ENCODE assay signal across 8 cellular contexts in the genomic region with DNA sequence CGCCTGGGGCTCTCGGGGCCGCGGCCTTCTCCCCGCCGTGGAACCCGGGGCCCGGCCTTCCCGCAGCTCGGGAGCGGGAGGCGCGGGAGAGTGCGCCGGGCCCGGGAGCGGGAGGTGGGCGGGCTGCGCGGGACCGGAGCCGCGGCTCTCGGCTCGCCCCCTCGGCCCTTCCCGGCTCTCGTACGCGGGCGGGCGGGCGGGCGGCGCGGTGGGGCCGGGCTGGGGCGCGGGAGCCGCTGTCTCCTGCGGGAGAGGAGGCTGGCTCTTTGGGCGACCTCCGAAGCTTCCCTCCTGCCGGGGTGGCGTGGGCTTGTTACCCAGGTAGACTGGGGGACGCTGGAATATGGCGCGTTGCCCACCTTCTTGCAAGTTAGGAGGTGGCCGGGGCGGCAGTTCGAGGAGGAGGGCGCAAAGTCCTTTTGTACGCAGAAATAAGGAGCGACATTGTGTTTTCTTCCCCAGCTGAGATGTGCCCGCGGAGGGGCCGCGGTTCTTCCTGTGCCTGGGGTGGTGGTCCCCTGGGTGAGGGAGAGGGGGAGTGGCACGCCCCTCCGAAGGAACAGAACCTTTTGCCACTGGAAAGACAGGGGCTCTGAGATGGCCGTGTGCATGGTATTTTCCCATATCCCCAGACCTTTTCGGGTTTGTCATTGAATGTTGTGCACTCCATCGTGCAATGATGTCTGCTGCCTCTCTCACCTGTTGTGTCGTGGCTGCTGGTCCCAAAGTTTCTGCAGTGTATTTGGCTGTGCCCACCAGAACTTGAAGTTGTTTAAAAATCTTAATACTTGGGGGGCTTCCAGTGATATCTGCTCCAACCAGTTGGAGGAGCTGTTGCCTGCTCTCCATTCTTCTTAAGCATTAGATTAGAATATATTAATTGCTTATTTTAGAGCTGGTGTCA. TPM values are rescaled to one million over a fixed set of nuclear protein-coding genes. Genes with fewer than 3 reads are reported as not detected.
DNase-seq lines count a peak whose midpoint lies in the region; ATAC-seq and TF ChIP-seq lines count a peak whose summit lies in the region.

No MANE protein-coding gene starts in this region.

- H3K27me3 ChIP-seq in SJSA1 (replicated peaks) = no peaks in the 10 kb centered on the region
- H3K27me3 ChIP-seq in adrenal gland = no peaks in the 10 kb centered on the region
- no peaks in the 10 kb centered on the region for H3K27me3 ChIP-seq in left ventricle myocardium inferior (ENCODE audit: low read depth)

- peak; percentile 23 for ATAC-seq in GM18909 (IDR thresholded peaks at IDR 0.05; ENCODE audit: poor library complexity, unreplicated experiment)
- ATAC-seq in HG03520 (IDR thresholded peaks at IDR 0.05; ENCODE audit: unreplicated experiment) = peak; percentile 14

- no peaks in the 10 kb centered on the region for H3K9me3 ChIP-seq in SJSA1 (replicated peaks)
- no peaks in the 10 kb centered on the region for H3K9me3 ChIP-seq in adrenal gland (replicated peaks in 1 of 3)
- H3K9me3 ChIP-seq in left ventricle myocardium inferior (replicated peaks) = no peaks in the 10 kb centered on the region

- TF ChIP-seq POLR2A in adrenal gland (IDR thresholded peaks at IDR 0.05) = no peak

- DNase-seq in AG10803 (ENCODE audit: low read depth) (peak; percentile 34), SJSA1 (ENCODE audit: low read depth in 1 of 2, low spot score in 2 of 2) (peak; percentile 55 to 56), adrenal gland (peak; percentile 31 to 77 (median 56)), left ventricle myocardium inferior (peak; percentile 44), posterior vena cava (ENCODE audit: low spot score) (peak; percentile 86), AG08396 (ENCODE audit: low spot score) (no peak)

- H3K4me1 ChIP-seq in SJSA1 (replicated peaks) = peaks cover 8% of the 10 kb centered on the region; the same call in 1 of the 2 replicates
- peaks cover 4 to 35% of the 10 kb centered on the region in 2 donors for H3K4me1 ChIP-seq in adrenal gland (replicated peaks in 1 of 2)
- peaks cover 72% of the 10 kb centered on the region for H3K4me1 ChIP-seq in left ventricle myocardium inferior

- H3K36me3 ChIP-seq in SJSA1 (peaks cover 33% of the 10 kb centered on the region), adrenal gland (replicated peaks in 1 of 2) (no peaks in the 10 kb centered on the region), left ventricle myocardium inferior (peaks cover 7% of the 10 kb centered on the region)

- peak; percentile 74 for TF ChIP-seq CTCF in AG10803 (conservative IDR thresholded peaks at IDR 0.05; ENCODE audit: low read length)
- TF ChIP-seq CTCF in adrenal gland (IDR thresholded peaks at IDR 0.05) = peak; percentile 26 to 60 (median 49)
- TF ChIP-seq CTCF in left ventricle myocardium inferior (IDR thresholded peaks at IDR 0.05; ENCODE audit: borderline replicate concordance) = peak; percentile 70

- H3K4me3 ChIP-seq in AG10803 (ENCODE audit: low read length) (peak overlapping the region; percentile 89), SJSA1 (peak overlapping the region; percentile 82), adrenal gland (peak overlapping the region; percentile 50 to 93 (median 74)), left ventricle myocardium inferior (peak overlapping the region; percentile 90)

- intact Hi-C loops in adrenal gland (cut with DNase I) = no loop called here
- intact Hi-C loops in left ventricle myocardium inferior (cut with micrococcal nuclease) = no loop called here
- intact Hi-C loops in posterior vena cava (cut with DNase I) = no loop called here

- peak overlapping the region; percentile 89 for H3K27ac ChIP-seq in SJSA1
- H3K27ac ChIP-seq in adrenal gland = peak overlapping the region; percentile 14 to 98 (median 91)
- peak overlapping the region; percentile 99 for H3K27ac ChIP-seq in left ventricle myocardium inferior (replicated peaks)

- WGBS in adrenal gland, 4 donors = 0 to 1% (median 1%) methylated on average over 2 to 64 of the region's 64 CpGs

RNA-seq across cellular contexts. Expression of a gene that starts 0.8 kb away (rescaled TPM):
- total RNA-seq in SJSA1 (2014; rRNA removed; shearing (Covaris generic)) = 6.7 and 20.9 TPM in 2 replicates
- total RNA-seq in adrenal gland = 10 to 100 TPM in 5 of 8 donors, 1 to 10 TPM in 3; 7.7 to 16.0 (median 10.8) TPM
- polyA plus RNA-seq in adrenal gland = 1 to 10 TPM; 7.8 to 10.0 (median 7.9) TPM
- total RNA-seq in left ventricle myocardium inferior = 9.6 TPM
- 10 to 100 TPM; 11.7 to 13.8 TPM for total RNA-seq in posterior vena cava
